ENCODE assay signal across 9 cellular contexts in the genomic region with DNA sequence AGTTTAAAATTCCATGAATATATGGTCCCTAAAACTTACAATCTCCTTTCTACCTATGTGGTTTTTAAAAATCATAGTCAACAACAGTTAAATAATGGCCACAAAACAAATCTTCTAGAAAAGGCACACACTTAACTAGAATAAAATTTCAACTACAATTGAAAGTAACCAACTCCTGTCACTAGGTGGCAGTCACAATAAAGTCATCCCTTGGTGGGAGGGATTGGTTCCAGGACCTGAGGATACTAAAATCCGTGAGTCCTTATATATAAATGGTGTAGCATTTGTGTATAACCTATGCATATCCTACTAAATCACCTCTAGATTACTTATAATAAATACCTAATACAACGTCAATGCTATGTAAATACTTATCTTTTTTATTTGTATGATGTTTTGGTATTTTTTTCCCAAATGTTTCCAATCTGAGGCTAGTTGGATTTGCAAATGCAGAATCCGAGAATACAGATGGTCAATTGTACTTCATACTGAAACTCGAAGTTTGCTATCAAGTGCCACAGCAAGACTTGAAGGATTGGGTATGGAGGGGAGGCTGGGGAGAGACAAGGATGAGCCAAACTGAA.
DNase-seq lines count a peak whose midpoint lies in the region; ATAC-seq, FAIRE-seq and TF ChIP-seq lines count a peak whose summit lies in the region.
"Had no signal": no experiment of that assay in that cellular context is flagged by ENCODE, and none has a peak within 500 bp of the region (broad histone marks: within the 10 kb centered on the region; RNA-seq: fewer than 3 reads in every experiment).

No MANE protein-coding gene starts in this region.

- H3K9me2 ChIP-seq in PC-3 (replicated peaks; ENCODE audit: low read length): no peaks in the 10 kb centered on the region

- no peak overlapping the region for H2BK15ac ChIP-seq in H1 (ENCODE audit: low read length)
- no peak overlapping the region for H2BK15ac ChIP-seq in mesendoderm (replicated peaks; ENCODE audit: low read depth)

- no peak overlapping the region for H4K5ac ChIP-seq in H1 (ENCODE audit: insufficient read length, low read depth, low read length)
- H4K5ac ChIP-seq in mesendoderm (ENCODE audit: low read length): no peak overlapping the region

- TF ChIP-seq CTCF in HFFc6 (IDR thresholded peaks at IDR 0.05) (peak; percentile 87), PC-3 (conservative IDR thresholded peaks at IDR 0.05; ENCODE audit: low read depth, low read length) (peak; percentile 89), H1 (IDR thresholded peaks at IDR 0.05; ENCODE audit: control extremely low read depth in 1 of 3, insufficient read depth in 1 of 3, low read depth in 1 of 3, low read length in 3 of 3) (peak in 2 of 3 experiments; percentile 54 to 61; a peak in 2 of 4 replicates)

- H3K27ac Mint-ChIP-seq in CD4-positive, CD25-positive, alpha-beta regulatory T cell: no peak overlapping the region
- H3K27ac Mint-ChIP-seq in HFFc6: peak overlapping the region; percentile 75

- no peaks in the 10 kb centered on the region for H3K4me1 Mint-ChIP-seq in CD4-positive, CD25-positive, alpha-beta regulatory T cell
- H3K4me1 Mint-ChIP-seq in HFFc6 (ENCODE audit: low read depth): peaks cover 42% of the 10 kb centered on the region

- H2AK5ac ChIP-seq in H1 (ENCODE audit: low read depth, low read length) (no peak overlapping the region), mesendoderm (ENCODE audit: low read length) (no peak overlapping the region)

- H4K8ac ChIP-seq in H1 (ENCODE audit: extremely low read depth, insufficient read depth, low read length) (no peak overlapping the region), mesendoderm (ENCODE audit: low read depth, low read length) (no peak overlapping the region)

- DNase-seq in CD4-positive, CD25-positive, alpha-beta regulatory T cell: peak in 2 of 3 donors; percentile 5 to 16
- DNase-seq in HFFc6 (peak; percentile 61), PC-3 (peak; percentile 85), H1 (ENCODE audit: low read depth in 1 of 2, low spot score in 2 of 2) (no peak), mesendoderm (peak; percentile 73), HK-2 (ENCODE audit: unreplicated experiment) (no peak)

- no peak for ATAC-seq in CD4-positive, CD25-positive, alpha-beta regulatory T cell (ENCODE audit: low read depth in 2 of 2)
- peak; percentile 64 for ATAC-seq in PC-3
- no peak for ATAC-seq in HG03565 (IDR thresholded peaks at IDR 0.05; ENCODE audit: unreplicated experiment)
- no peak for ATAC-seq in HG03095 (IDR thresholded peaks at IDR 0.05; ENCODE audit: unreplicated experiment)
- ATAC-seq: naive thymus-derived CD4-positive, alpha-beta T cell had no signal

- no peak overlapping the region for H2BK12ac ChIP-seq in H1 (ENCODE audit: low read depth, low read length)

- no peak overlapping the region for H3K27ac ChIP-seq in CD4-positive, CD25-positive, alpha-beta regulatory T cell (ENCODE audit: insufficient read depth, low read length, poor library complexity, severe bottlenecking)
- H3K27ac ChIP-seq in PC-3 (ENCODE audit: low read length) (peak overlapping the region; percentile 33), H1 (ENCODE audit: low read depth, low read length) (no peak overlapping the region), mesendoderm (ENCODE audit: low read depth, low read length) (no peak overlapping the region)

- H2BK5ac ChIP-seq in H1 (ENCODE audit: low read depth, low read length): no peak overlapping the region
- peak overlapping the region; percentile 61 for H2BK5ac ChIP-seq in mesendoderm (ENCODE audit: low read length)

- intact Hi-C loops in PC-3 (cut with micrococcal nuclease): loop anchor here (1.0 to 10.0 kb wide), 5 partner anchors 46 to 183 kb away; no protein-coding TSS in a partner anchor

- H3K23ac ChIP-seq in H1 (ENCODE audit: insufficient read length) (no peak overlapping the region), mesendoderm (ENCODE audit: low read length) (no peak overlapping the region)

- H3K36me3 ChIP-seq in CD4-positive, CD25-positive, alpha-beta regulatory T cell (ENCODE audit: control insufficient read depth, insufficient read depth, low read length): no peaks in the 10 kb centered on the region
- H3K36me3 ChIP-seq in PC-3 (ENCODE audit: low read depth, low read length) (no peaks in the 10 kb centered on the region), H1 (ENCODE audit: control insufficient read depth in 2 of 4, insufficient read depth in 4 of 4, low read length in 3 of 4) (no peaks in the 10 kb centered on the region), mesendoderm (ENCODE audit: control insufficient read depth, insufficient read depth, low read length) (no peaks in the 10 kb centered on the region)

- no peak for TF ChIP-seq POLR2A in H1 (IDR thresholded peaks at IDR 0.05; ENCODE audit: control extremely low read depth in 1 of 2, low read depth in 2 of 2, low read length in 2 of 2)

- no peaks in the 10 kb centered on the region for H3K9me3 ChIP-seq in CD4-positive, CD25-positive, alpha-beta regulatory T cell (ENCODE audit: control insufficient read depth in 2 of 2, low read length in 2 of 2)
- no peaks in the 10 kb centered on the region for H3K9me3 ChIP-seq in PC-3 (ENCODE audit: low read length)
- no peaks in the 10 kb centered on the region for H3K9me3 ChIP-seq in H1 (ENCODE audit: insufficient read depth in 2 of 2, low read depth in 1 of 2, low read length in 1 of 2)

- no peak overlapping the region for H3K4me3 ChIP-seq in CD4-positive, CD25-positive, alpha-beta regulatory T cell (ENCODE audit: low read depth, low read length)
- H3K4me3 ChIP-seq in PC-3 (ENCODE audit: low read length) (no peak overlapping the region), H1 (ENCODE audit: extremely low read depth in 1 of 4, insufficient read depth in 2 of 4, low read depth in 3 of 4, low read length in 4 of 4) (no peak overlapping the region), mesendoderm (ENCODE audit: low read length) (no peak overlapping the region)

- H3K56ac ChIP-seq in H1 (replicated peaks; ENCODE audit: insufficient read length, low read depth, low read length) (no peak overlapping the region), mesendoderm (ENCODE audit: low read length) (peak overlapping the region; percentile 47)

- peaks cover 0 to 1% (median 0%) of the 10 kb centered on the region in 7 donors for H3K9me3 Mint-ChIP-seq in CD4-positive, CD25-positive, alpha-beta regulatory T cell
- H3K9me3 Mint-ChIP-seq in HFFc6: no peaks in the 10 kb centered on the region

- no peak overlapping the region for H4K91ac ChIP-seq in H1 (replicated peaks; ENCODE audit: insufficient read length, low read length)

- CTCF ChIA-PET in PC-3 (lab: Charles Lee) (interaction anchor here (0.6 to 2.0 kb wide), 11 partner anchors 8 to 373 kb away, joined by 3 to 13 read pairs (median 4); no protein-coding TSS in a partner anchor), H1 (lab: Charles Lee; ENCODE audit: partially characterized antibody) (interaction anchor here (0.7 to 5.7 kb wide), 28 partner anchors 8 to 221 kb away, joined by 3 to 66 read pairs (median 4); no protein-coding TSS in a partner anchor)

- H3K27me3 ChIP-seq in CD4-positive, CD25-positive, alpha-beta regulatory T cell (ENCODE audit: control insufficient read depth, insufficient read depth, low read length): no peaks in the 10 kb centered on the region
- H3K27me3 ChIP-seq in PC-3 (ENCODE audit: low read length) (no peaks in the 10 kb centered on the region), H1 (replicated peaks in 1 of 4; ENCODE audit: control insufficient read depth in 3 of 4, extremely low read depth in 1 of 4, insufficient read depth in 3 of 4, low read length in 3 of 4) (no peaks in the 10 kb centered on the region), mesendoderm (ENCODE audit: insufficient read depth, low read length, poor library complexity) (no peaks in the 10 kb centered on the region)

- H2AFZ ChIP-seq in PC-3 (ENCODE audit: low read length) (peak overlapping the region; percentile 45; the same call in 1 of the 2 replicates), H1 (ENCODE audit: low read length) (no peak overlapping the region)

- FAIRE-seq in H1 (lab: Jason Lieb, UNC): peak; percentile 79

- no peaks in the 10 kb centered on the region for H3K79me1 ChIP-seq in H1 (ENCODE audit: low read depth, low read length)
- no peaks in the 10 kb centered on the region for H3K79me1 ChIP-seq in mesendoderm (ENCODE audit: low read length)

- H2BK120ac ChIP-seq in H1 (replicated peaks; ENCODE audit: low read depth, low read length) (no peak overlapping the region), mesendoderm (ENCODE audit: low read depth, low read length) (no peak overlapping the region)

- H3K4me3 Mint-ChIP-seq in CD4-positive, CD25-positive, alpha-beta regulatory T cell: no peak overlapping the region
- H3K4me3 Mint-ChIP-seq in HFFc6: no peak overlapping the region; the same call in 1 of the 2 replicates

- no peak overlapping the region for H3K14ac ChIP-seq in H1 (ENCODE audit: insufficient read length)

- H3K79me2 ChIP-seq in PC-3 (ENCODE audit: low read length): no peaks in the 10 kb centered on the region
- H3K79me2 ChIP-seq in H1 (ENCODE audit: control insufficient read depth in 1 of 2, insufficient read depth in 2 of 2, low read length in 2 of 2): no peaks in the 10 kb centered on the region
- no peaks in the 10 kb centered on the region for H3K79me2 ChIP-seq in mesendoderm (ENCODE audit: control insufficient read depth, insufficient read depth, low read length)

- peak; percentile 63 to 73 for TF ChIP-seq RAD21 in H1 (IDR thresholded peaks at IDR 0.05 in 1 of 2, conservative IDR thresholded peaks at IDR 0.05 in 1 of 2; ENCODE audit: low read depth in 2 of 2, low read length in 2 of 2)

- no TSS peak for BruUV-seq in PC-3 (replicated peaks; lab: Mats Ljungman, UMichigan)

- no peak overlapping the region for H3K18ac ChIP-seq in H1 (ENCODE audit: extremely low read depth, low read length)
- no peak overlapping the region for H3K18ac ChIP-seq in mesendoderm (ENCODE audit: low read length)

- H3K9ac ChIP-seq in PC-3 (ENCODE audit: low read length) (peak overlapping the region; percentile 6; the same call in 1 of the 2 replicates), H1 (replicated peaks in 1 of 4; ENCODE audit: extremely low read depth in 1 of 4, low read depth in 3 of 4, low read length in 3 of 4) (no peak overlapping the region), mesendoderm (ENCODE audit: low read length) (peak overlapping the region; percentile 52)

- no peak for TF ChIP-seq EP300 in H1 (IDR thresholded peaks at IDR 0.05; ENCODE audit: borderline replicate concordance in 1 of 2, low read depth in 2 of 2, low read length in 2 of 2)

- WGBS in H1 (ENCODE audit: extremely low coverage in 1 of 2, insufficient coverage in 1 of 2, insufficient read length in 1 of 2, insufficient replicate concordance in 2 of 2, low coverage in 1 of 2, low lambda C conversion rate in 2 of 2, missing lambda C conversion rate in 1 of 2), 2 experiments: 52% methylated on average over 4 of the region's 4 CpGs; no CpG with 5 or more reads in 1 of the 2 experiments
- WGBS in mesendoderm (ENCODE audit: extremely low coverage, insufficient coverage, low lambda C conversion rate): no CpG with 5 or more reads among the region's 4 CpGs

- no peaks in the 10 kb centered on the region for H3K36me3 Mint-ChIP-seq in CD4-positive, CD25-positive, alpha-beta regulatory T cell
- peaks cover 11% of the 10 kb centered on the region for H3K36me3 Mint-ChIP-seq in HFFc6 (ENCODE audit: low read depth)

- H3K23me2 ChIP-seq in H1 (ENCODE audit: low read depth, low read length): no peaks in the 10 kb centered on the region

- peak overlapping the region; percentile 47 for H3K4me2 ChIP-seq in PC-3 (ENCODE audit: low read length)
- 0 out of 4 replicates have a peak overlapping the region, but pooled peaks of 1 of the 2 experiments have one; percentile 20 for H3K4me2 ChIP-seq in H1 (ENCODE audit: insufficient read depth in 1 of 2, low read depth in 2 of 2, low read length in 2 of 2)
- H3K4me2 ChIP-seq in mesendoderm (ENCODE audit: low read length): no peak overlapping the region

- H3K27me3 Mint-ChIP-seq in CD4-positive, CD25-positive, alpha-beta regulatory T cell: peaks cover 10% of the 10 kb centered on the region
- H3K27me3 Mint-ChIP-seq in HFFc6 (ENCODE audit: insufficient read depth): no peaks in the 10 kb centered on the region

- no peak overlapping the region for H2BK20ac ChIP-seq in H1 (ENCODE audit: low read length)

- POLR2A ChIA-PET in PC-3 (lab: Charles Lee; ENCODE audit: unreplicated experiment): interaction anchor here (0.6 to 1.0 kb wide), 3 partner anchors 9 to 360 kb away, joined by 3 to 5 read pairs (median 5); no protein-coding TSS in a partner anchor
- POLR2A ChIA-PET in H1 (lab: Charles Lee; ENCODE audit: partially characterized antibody): interaction anchor here (1.0 kb wide), 1 partner anchor 47 kb away, joined by 3 read pairs; no protein-coding TSS in a partner anchor

- no peaks in the 10 kb centered on the region for H4K20me1 ChIP-seq in PC-3 (ENCODE audit: low read length)
- no peaks in the 10 kb centered on the region for H4K20me1 ChIP-seq in H1 (replicated peaks in 1 of 2; ENCODE audit: control insufficient read depth in 1 of 2, insufficient read depth in 2 of 2, low read length in 2 of 2)

- no peaks in the 10 kb centered on the region for H3F3A ChIP-seq in PC-3 (ENCODE audit: low read length, unreplicated experiment)

- H3K4ac ChIP-seq in H1 (replicated peaks; ENCODE audit: insufficient read length, low read depth, low read length): no peak overlapping the region
- H3K4ac ChIP-seq in mesendoderm (ENCODE audit: low read depth, low read length): no peak overlapping the region

- no peaks in the 10 kb centered on the region for H3K4me1 ChIP-seq in CD4-positive, CD25-positive, alpha-beta regulatory T cell (ENCODE audit: control insufficient read depth, insufficient read depth, low read length, poor library complexity, severe bottlenecking)
- H3K4me1 ChIP-seq in PC-3 (ENCODE audit: insufficient read depth, low read length) (peaks cover 13% of the 10 kb centered on the region), H1 (replicated peaks in 1 of 4; ENCODE audit: control insufficient read depth in 3 of 4, insufficient read depth in 4 of 4, low read length in 3 of 4) (peaks cover 0 to 6% (median 4%) of the 10 kb centered on the region in 4 experiments), mesendoderm (ENCODE audit: control insufficient read depth, low read depth, low read length) (peaks cover 7% of the 10 kb centered on the region)

Comparison
In these comparisons a context has a peak if more than half of its experiments do, and no peak if none do; other contexts are left out.
1. DNase-seq: peak in CD4-positive, CD25-positive, alpha-beta regulatory T cell (2 of 3), HFFc6 (single experiment), PC-3 (single experiment) and mesendoderm (single experiment); none in H1 (0 of 2) and HK-2 (single experiment).
2. H3K9ac ChIP-seq: peak in PC-3 (single experiment) and mesendoderm (single experiment); none in H1 (0 of 4).
3. Peak in every context shown above with its lines, with median percentiles within 50 percentile points of each other: CTCF ChIP-seq.